In the genomic region with DNA sequence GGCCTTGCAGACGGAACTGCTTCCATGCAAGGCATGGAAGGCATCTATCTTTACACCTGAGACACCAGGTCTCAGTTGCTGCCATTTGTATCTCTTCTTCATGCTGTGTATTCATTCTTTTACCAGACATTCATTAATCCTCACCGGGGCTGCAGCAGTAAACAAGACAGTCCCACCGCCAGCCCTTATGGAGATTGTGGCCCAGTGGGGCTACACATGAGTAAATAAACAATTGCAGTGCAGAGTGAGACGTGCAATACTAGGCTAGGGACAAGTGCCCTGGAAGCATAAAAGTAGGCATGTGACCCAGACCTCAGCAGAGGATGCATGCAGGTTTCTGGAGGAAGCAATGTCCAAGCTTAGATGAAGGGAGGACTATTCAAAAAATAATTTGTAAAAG, we compare ENCODE assay signal across 28 cellular contexts.
DNase-seq lines count a peak whose midpoint lies in the region; ATAC-seq, FAIRE-seq and TF ChIP-seq lines count a peak whose summit lies in the region.
"Had no signal": no experiment of that assay in that cellular context is flagged by ENCODE, and none has a peak within 500 bp of the region (broad histone marks: within the 10 kb centered on the region; RNA-seq: fewer than 3 reads in every experiment).

No MANE protein-coding gene starts in this region.

- no peaks in the 10 kb centered on the region for H3F3A ChIP-seq in neural cell (ENCODE audit: insufficient read depth, low read length, poor library complexity, severe bottlenecking)

- 0 out of 2 replicates have a peak overlapping the region, but pooled peaks have one; percentile 75 for H2BK20ac ChIP-seq in H1 (ENCODE audit: low read length)

- no peak overlapping the region for H2AFZ ChIP-seq in H1 (ENCODE audit: low read length)
- no peak overlapping the region for H2AFZ ChIP-seq in neural cell (ENCODE audit: low read depth, low read length)
- no peak overlapping the region for H2AFZ ChIP-seq in mesenchymal stem cell (ENCODE audit: low read depth, low read length)

- DNase-seq in WTC11 (ENCODE audit: low spot score) (no peak), H1 (ENCODE audit: low read depth in 1 of 2, low spot score in 2 of 2) (no peak), type B pancreatic cell (ENCODE audit: extremely low spot score, unreplicated experiment) (no peak), H4 (ENCODE audit: low spot score) (no peak), globus pallidus (ENCODE audit: low spot score) (no peak), mesenchymal stem cell (no peak)
- DNase-seq: 8988T; ACHN; BE2C; C1 segment of cervical spinal cord; CD4-positive, alpha-beta memory T cell; CD4-positive, CD25-positive, alpha-beta regulatory T cell; CD8-positive, alpha-beta memory T cell; COR-L47; DMS 273 treated with DMSO at 0.1 percent for 48 hours; DMS153; DMS53; DMS79; DND-41; EL; GDM1 had no signal

- H3K9me2 ChIP-seq in neural cell (ENCODE audit: insufficient read depth, low read length), result no peaks in the 10 kb centered on the region

- no peak overlapping the region for H2BK5ac ChIP-seq in H1 (ENCODE audit: low read depth, low read length)
- no peak overlapping the region for H2BK5ac ChIP-seq in mesenchymal stem cell (ENCODE audit: low read depth, low read length, poor library complexity, severe bottlenecking)

- H2BK120ac ChIP-seq in H1 (replicated peaks; ENCODE audit: low read depth, low read length) (no peak overlapping the region), mesenchymal stem cell (ENCODE audit: low read depth, low read length) (no peak overlapping the region)

- H3K4me1 Mint-ChIP-seq in WTC11 (peaks cover 56% of the 10 kb centered on the region), type B pancreatic cell (ENCODE audit: unreplicated experiment) (no peaks in the 10 kb centered on the region)
- H3K4me1 Mint-ChIP-seq: CD14-positive monocyte; CD4-positive, alpha-beta memory T cell; CD4-positive, CD25-positive, alpha-beta regulatory T cell; CD8-positive, alpha-beta memory T cell had no signal

- H3K9me3 Mint-ChIP-seq in WTC11 (peaks cover 23% of the 10 kb centered on the region), type B pancreatic cell (no peaks in the 10 kb centered on the region)

- no peak overlapping the region for H3K4me2 ChIP-seq in H1 (ENCODE audit: insufficient read depth in 1 of 2, low read depth in 2 of 2, low read length in 2 of 2)
- H3K4me2 ChIP-seq in neural cell (ENCODE audit: low read length), result no peak overlapping the region
- H3K4me2 ChIP-seq in mesenchymal stem cell (ENCODE audit: low read length, poor library complexity, severe bottlenecking), result no peak overlapping the region
- H3K4me2 ChIP-seq: BLaER1 had no signal

- no peak overlapping the region for H3K27ac ChIP-seq in H1 (ENCODE audit: low read depth, low read length)
- H3K27ac ChIP-seq in neural cell (ENCODE audit: low read length), result peak overlapping the region; percentile 49
- no peak overlapping the region for H3K27ac ChIP-seq in mesenchymal stem cell (ENCODE audit: low read length, poor library complexity, severe bottlenecking)
- H3K27ac ChIP-seq: BLaER1 had no signal

- H2AK5ac ChIP-seq in H1 (ENCODE audit: low read depth, low read length), result no peak overlapping the region
- H2AK5ac ChIP-seq in mesenchymal stem cell (ENCODE audit: low read length, severe bottlenecking), result no peak overlapping the region

- H3K79me1 ChIP-seq in H1 (ENCODE audit: low read depth, low read length) (no peaks in the 10 kb centered on the region), mesenchymal stem cell (replicated peaks; ENCODE audit: low read length, poor library complexity, severe bottlenecking) (no peaks in the 10 kb centered on the region)

- no peak overlapping the region for H4K91ac ChIP-seq in H1 (replicated peaks; ENCODE audit: insufficient read length, low read length)
- H4K91ac ChIP-seq in mesenchymal stem cell (ENCODE audit: low read length), result no peak overlapping the region

- H3K27ac Mint-ChIP-seq in WTC11, result 0 out of 2 replicates have a peak overlapping the region, but pooled peaks have one; percentile 25
- peak overlapping the region; percentile 50 for H3K27ac Mint-ChIP-seq in type B pancreatic cell
- H3K27ac Mint-ChIP-seq: CD14-positive monocyte; CD4-positive, alpha-beta memory T cell; CD4-positive, CD25-positive, alpha-beta regulatory T cell had no signal

- H4K8ac ChIP-seq in H1 (ENCODE audit: extremely low read depth, insufficient read depth, low read length) (no peak overlapping the region), mesenchymal stem cell (ENCODE audit: low read length) (no peak overlapping the region)

- no peak overlapping the region for H2BK15ac ChIP-seq in H1 (ENCODE audit: low read length)
- H2BK15ac ChIP-seq in mesenchymal stem cell (ENCODE audit: low read depth, poor library complexity, severe bottlenecking), result no peak overlapping the region

- TF ChIP-seq EP300 in H1 (IDR thresholded peaks at IDR 0.05; ENCODE audit: borderline replicate concordance in 1 of 2, low read depth in 2 of 2, low read length in 2 of 2) (no peak), neural cell (conservative IDR thresholded peaks at IDR 0.05; ENCODE audit: poor library complexity, severe bottlenecking) (no peak)

- H3K4me3 ChIP-seq in H1 (ENCODE audit: extremely low read depth in 1 of 4, insufficient read depth in 2 of 4, low read depth in 3 of 4, low read length in 4 of 4) (no peak overlapping the region), neural cell (ENCODE audit: low read length) (no peak overlapping the region), mesenchymal stem cell (ENCODE audit: insufficient read depth in 1 of 2, low read depth in 1 of 2, low read length in 2 of 2) (no peak overlapping the region)
- H3K4me3 ChIP-seq: BLaER1, GM12878 had no signal

- no peaks in the 10 kb centered on the region for H4K20me1 ChIP-seq in H1 (replicated peaks in 1 of 2; ENCODE audit: control insufficient read depth in 1 of 2, insufficient read depth in 2 of 2, low read length in 2 of 2)
- H4K20me1 ChIP-seq in neural cell (ENCODE audit: insufficient read depth), result no peaks in the 10 kb centered on the region
- H4K20me1 ChIP-seq: BLaER1 had no signal

- no peak for TF ChIP-seq POLR2A in H1 (IDR thresholded peaks at IDR 0.05; ENCODE audit: control extremely low read depth in 1 of 2, low read depth in 2 of 2, low read length in 2 of 2)

- CTCF ChIA-PET in WTC11 (lab: Charles Lee), result interaction anchor here (1.3 kb wide), 1 partner anchor 17 kb away, joined by 5 read pairs; no protein-coding TSS in a partner anchor
- CTCF ChIA-PET in H1 (lab: Charles Lee; ENCODE audit: partially characterized antibody), result no interaction called here

- H3K14ac ChIP-seq in H1 (ENCODE audit: insufficient read length), result no peak overlapping the region
- no peak overlapping the region for H3K14ac ChIP-seq in mesenchymal stem cell (ENCODE audit: low read length in 2 of 2)

- H4K5ac ChIP-seq in H1 (ENCODE audit: insufficient read length, low read depth, low read length), result no peak overlapping the region

- POLR2A ChIA-PET in WTC11 (lab: Charles Lee), result no interaction called here
- POLR2A ChIA-PET in H1 (lab: Charles Lee; ENCODE audit: partially characterized antibody), result no interaction called here

- no peak overlapping the region for H2BK12ac ChIP-seq in H1 (ENCODE audit: low read depth, low read length)
- H2BK12ac ChIP-seq in mesenchymal stem cell (ENCODE audit: low read length in 2 of 2), result no peak overlapping the region

- H3K56ac ChIP-seq in H1 (replicated peaks; ENCODE audit: insufficient read length, low read depth, low read length), result no peak overlapping the region

- no peak for TF ChIP-seq CTCF in WTC11 (IDR thresholded peaks at IDR 0.05)
- no peak for TF ChIP-seq CTCF in H1 (IDR thresholded peaks at IDR 0.05; ENCODE audit: control extremely low read depth in 1 of 3, insufficient read depth in 1 of 3, low read depth in 1 of 3, low read length in 3 of 3)
- TF ChIP-seq CTCF in neural cell (IDR thresholded peaks at IDR 0.05; ENCODE audit: poor library complexity, severe bottlenecking), result no peak
- TF ChIP-seq CTCF in type B pancreatic cell (conservative IDR thresholded peaks at IDR 0.05), result no peak

- peaks cover 0 to 19% (median 17%) of the 10 kb centered on the region in 4 experiments; a peak in 6 of 7 replicates for H3K4me1 ChIP-seq in H1 (replicated peaks in 1 of 4; ENCODE audit: control insufficient read depth in 3 of 4, insufficient read depth in 4 of 4, low read length in 3 of 4)
- H3K4me1 ChIP-seq in mesenchymal stem cell (ENCODE audit: control insufficient read depth, insufficient read depth, low read depth, low read length), result no peaks in the 10 kb centered on the region
- H3K4me1 ChIP-seq: BE2C had no signal

- H3K36me3 Mint-ChIP-seq in WTC11, result peaks cover 9% of the 10 kb centered on the region
- H3K36me3 Mint-ChIP-seq in type B pancreatic cell, result no peaks in the 10 kb centered on the region
- H3K36me3 Mint-ChIP-seq: CD14-positive monocyte; CD4-positive, alpha-beta memory T cell; CD4-positive, CD25-positive, alpha-beta regulatory T cell; CD8-positive, alpha-beta memory T cell had no signal

- FAIRE-seq in H1 (lab: Jason Lieb, UNC), result no peak
- FAIRE-seq: A204.1, GM12878, GM12892, GM18507 had no signal

- H3K23me2 ChIP-seq in H1 (ENCODE audit: low read depth, low read length), result no peaks in the 10 kb centered on the region

- H3K27me3 Mint-ChIP-seq in WTC11 (ENCODE audit: low read depth), result no peaks in the 10 kb centered on the region; the same call in 1 of the 2 replicates
- H3K27me3 Mint-ChIP-seq in type B pancreatic cell, result peaks cover 2% of the 10 kb centered on the region
- H3K27me3 Mint-ChIP-seq: CD4-positive, alpha-beta memory T cell; CD4-positive, CD25-positive, alpha-beta regulatory T cell had no signal

- TF ChIP-seq RAD21 in H1 (IDR thresholded peaks at IDR 0.05 in 1 of 2, conservative IDR thresholded peaks at IDR 0.05 in 1 of 2; ENCODE audit: low read depth in 2 of 2, low read length in 2 of 2), result no peak
- TF ChIP-seq RAD21 in neural cell (conservative IDR thresholded peaks at IDR 0.05), result no peak

- H3K18ac ChIP-seq in H1 (ENCODE audit: extremely low read depth, low read length), result no peak overlapping the region; the same call in 1 of the 2 replicates
- H3K18ac ChIP-seq in mesenchymal stem cell (ENCODE audit: low read depth in 1 of 2, low read length in 2 of 2), result no peak overlapping the region

- H3K4me3 Mint-ChIP-seq in WTC11, result no peak overlapping the region
- no peak overlapping the region for H3K4me3 Mint-ChIP-seq in type B pancreatic cell
- H3K4me3 Mint-ChIP-seq: CD14-positive monocyte; CD4-positive, alpha-beta memory T cell; CD4-positive, CD25-positive, alpha-beta regulatory T cell; CD8-positive, alpha-beta memory T cell had no signal

- WGBS in H1 (ENCODE audit: extremely low coverage in 1 of 2, insufficient coverage in 1 of 2, insufficient read length in 1 of 2, insufficient replicate concordance in 2 of 2, low coverage in 1 of 2, low lambda C conversion rate in 2 of 2, missing lambda C conversion rate in 1 of 2), 2 experiments, result 91% methylated on average over 4 of the region's 4 CpGs; no CpG with 5 or more reads in 1 of the 2 experiments
- WGBS in mesenchymal stem cell, result 57% methylated on average over 4 of the region's 4 CpGs

- no peak for ATAC-seq in WTC11
- ATAC-seq: GM12878 had no signal

- H3K23ac ChIP-seq in H1 (ENCODE audit: insufficient read length) (no peak overlapping the region), mesenchymal stem cell (ENCODE audit: low read length in 2 of 2) (no peak overlapping the region)

- H3K9me3 ChIP-seq in H1 (ENCODE audit: insufficient read depth in 2 of 2, low read depth in 1 of 2, low read length in 1 of 2) (0 out of 4 replicates have a peak, but pooled peaks cover 0 to 4% of the 10 kb centered on the region in 2 experiments), neural cell (ENCODE audit: low read length) (no peaks in the 10 kb centered on the region), mesenchymal stem cell (ENCODE audit: control insufficient read depth, low read length) (no peaks in the 10 kb centered on the region)
- H3K9me3 ChIP-seq: BE2C had no signal

- H3K36me3 ChIP-seq in H1 (ENCODE audit: control insufficient read depth in 2 of 4, insufficient read depth in 4 of 4, low read length in 3 of 4) (no peaks in the 10 kb centered on the region), neural cell (ENCODE audit: insufficient read depth, low read length) (no peaks in the 10 kb centered on the region), mesenchymal stem cell (ENCODE audit: control insufficient read depth in 1 of 2, insufficient read depth in 2 of 2, low read depth in 1 of 2, low read length in 2 of 2) (no peaks in the 10 kb centered on the region)
- H3K36me3 ChIP-seq: BE2C, BLaER1 had no signal

- no peak overlapping the region for H3K4ac ChIP-seq in H1 (replicated peaks; ENCODE audit: insufficient read length, low read depth, low read length)
- no peak overlapping the region for H3K4ac ChIP-seq in mesenchymal stem cell (ENCODE audit: low read depth in 1 of 2, low read length in 2 of 2)

- H3K79me2 ChIP-seq in H1 (ENCODE audit: control insufficient read depth in 1 of 2, insufficient read depth in 2 of 2, low read length in 2 of 2), result no peaks in the 10 kb centered on the region
- H3K79me2 ChIP-seq in neural cell (replicated peaks; ENCODE audit: insufficient read depth, low read length), result no peaks in the 10 kb centered on the region

- H3K9ac ChIP-seq in H1 (replicated peaks in 1 of 4; ENCODE audit: extremely low read depth in 1 of 4, low read depth in 3 of 4, low read length in 3 of 4) (no peak overlapping the region), neural cell (ENCODE audit: low read length) (no peak overlapping the region), mesenchymal stem cell (ENCODE audit: low read length) (no peak overlapping the region)
- H3K9ac ChIP-seq: BLaER1 had no signal

- H3K27me3 ChIP-seq in H1 (replicated peaks in 1 of 4; ENCODE audit: control insufficient read depth in 3 of 4, extremely low read depth in 1 of 4, insufficient read depth in 3 of 4, low read length in 3 of 4) (no peaks in the 10 kb centered on the region), neural cell (ENCODE audit: insufficient read depth, low read depth, low read length) (no peaks in the 10 kb centered on the region), mesenchymal stem cell (ENCODE audit: control insufficient read depth in 1 of 2, insufficient read depth in 1 of 2, low read length in 2 of 2) (no peaks in the 10 kb centered on the region)
- H3K27me3 ChIP-seq: BE2C, BLaER1 had no signal
